ENCODE assay signal across 1 cellular context in genomic region chr9:128361296-128361980, GRCh38.
TF ChIP-seq lines count a peak whose summit lies in the region.

No MANE protein-coding gene starts in this region.

TF ChIP-seq in HepG2, 621 proteins besides CTCF, POLR2A, EP300 and RAD21:
- TF ChIP-seq MLXIP (CRISPR knock-in tag; IDR thresholded peaks at IDR 0.05; ENCODE audit: borderline replicate concordance) (no peak), ZC3H13 (CRISPR knock-in tag; IDR thresholded peaks at IDR 0.05) (0 out of 2 replicates have a peak, but pooled peaks have one; percentile 33), ZNF530 (CRISPR knock-in tag; IDR thresholded peaks at IDR 0.05; ENCODE audit: low read depth) (no peak), ZNF629 (CRISPR knock-in tag; conservative IDR thresholded peaks at IDR 0.05) (0 out of 2 replicates have a peak, but pooled peaks have one; percentile 29)
